In the genomic region with DNA sequence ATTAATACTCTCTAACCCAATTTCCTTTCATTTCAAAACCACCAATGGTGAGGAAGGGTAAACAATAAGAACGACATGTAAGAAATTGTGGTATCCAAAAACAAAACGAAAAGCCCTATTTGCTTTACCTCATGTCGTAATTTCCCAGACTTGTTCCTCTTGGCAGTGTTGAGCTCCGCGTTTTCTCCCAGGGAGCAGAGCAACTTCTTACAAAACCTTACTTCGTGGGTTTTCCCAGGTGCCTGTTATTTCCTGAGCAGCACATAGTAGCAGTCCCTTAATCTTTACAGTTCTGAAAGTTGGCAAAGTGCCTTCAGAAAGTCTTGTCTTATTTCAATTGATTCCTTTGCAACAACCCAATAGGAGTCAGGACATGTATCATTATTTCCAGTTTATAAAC, we compare ENCODE assay signal across 13 cellular contexts.
A peak's percentile ranks its signal among the peaks of the same experiment; 100 is the strongest.
DNase-seq lines count a peak whose midpoint lies in the region; ATAC-seq, FAIRE-seq and TF ChIP-seq lines count a peak whose summit lies in the region.
"Had no signal": no experiment of that assay in that cellular context is flagged by ENCODE, and none has a peak within 500 bp of the region (broad histone marks: within the 10 kb centered on the region; RNA-seq: fewer than 3 reads in every experiment).

No MANE protein-coding gene starts in this region.

- DNase-seq in astrocyte (ENCODE audit: low read depth) (peak; percentile 56), hepatocyte (ENCODE audit: low spot score) (no peak), suprapubic skin (ENCODE audit: low spot score in 2 of 2) (no peak), DMS114 treated with DMSO at 0.1 percent for 48 hours (lab: John Stamatoyannopoulos, UW; ENCODE audit: unreplicated experiment) (no peak), germinal center (ENCODE audit: low spot score) (no peak)
- DNase-seq: activated CD4-positive, alpha-beta T cell treated with anti-CD3 and anti-CD28 coated beads, Interleukin-2, amount 50 U/mL, for 48 hours; DMS 273 treated with DMSO at 0.1 percent for 48 hours; kidney; ovary; SW 1271; testis had no signal

- ATAC-seq in HG02798 (IDR thresholded peaks at IDR 0.05; ENCODE audit: poor library complexity, unreplicated experiment): peak; percentile 8
- no peak for ATAC-seq in HG02885 (IDR thresholded peaks at IDR 0.05; ENCODE audit: poor library complexity, unreplicated experiment)

- peak overlapping the region; percentile 37 for H3K27ac Mint-ChIP-seq in astrocyte (ENCODE audit: unreplicated experiment)

- H3K27ac ChIP-seq in astrocyte (ENCODE audit: low read depth, low read length) (no peak overlapping the region), hepatocyte (peak overlapping the region; percentile 46), suprapubic skin (peak overlapping the region; percentile 22)
- H3K27ac ChIP-seq: ovary, testis had no signal

- no peak for TF ChIP-seq EP300 in suprapubic skin (IDR thresholded peaks at IDR 0.05)

- H3K36me3 ChIP-seq in astrocyte (ENCODE audit: insufficient read depth, low read length) (no peaks in the 10 kb centered on the region), hepatocyte (replicated peaks; ENCODE audit: insufficient read depth, low read depth) (no peaks in the 10 kb centered on the region), suprapubic skin (no peaks in the 10 kb centered on the region)
- H3K36me3 ChIP-seq: ovary had no signal

- H2AFZ ChIP-seq in astrocyte (ENCODE audit: low read depth, low read length): no peak overlapping the region
- no peak overlapping the region for H2AFZ ChIP-seq in hepatocyte

- H3K79me2 ChIP-seq in astrocyte (ENCODE audit: insufficient read depth, low read length) (no peaks in the 10 kb centered on the region), hepatocyte (no peaks in the 10 kb centered on the region)

- no peaks in the 10 kb centered on the region for H3K27me3 Mint-ChIP-seq in astrocyte (ENCODE audit: low read depth, unreplicated experiment)

- H3K27me3 ChIP-seq in astrocyte (ENCODE audit: insufficient read depth, low read length) (no peaks in the 10 kb centered on the region), hepatocyte (no peaks in the 10 kb centered on the region), suprapubic skin (no peaks in the 10 kb centered on the region)
- H3K27me3 ChIP-seq: ovary, testis had no signal

- no peaks in the 10 kb centered on the region for H4K20me1 ChIP-seq in astrocyte (ENCODE audit: insufficient read depth, low read length)
- no peaks in the 10 kb centered on the region for H4K20me1 ChIP-seq in hepatocyte (ENCODE audit: insufficient read depth, poor library complexity, severe bottlenecking)

- H3K9me2 ChIP-seq in hepatocyte (replicated peaks; ENCODE audit: insufficient read depth): no peaks in the 10 kb centered on the region

- TF ChIP-seq POLR2A in suprapubic skin (IDR thresholded peaks at IDR 0.05): no peak

- no peak overlapping the region for H3K9ac ChIP-seq in astrocyte (ENCODE audit: low read length)

- H3K9me3 Mint-ChIP-seq in astrocyte (ENCODE audit: unreplicated experiment): no peaks in the 10 kb centered on the region

- H3K4me1 Mint-ChIP-seq in astrocyte (ENCODE audit: low read depth, unreplicated experiment): peaks cover 31% of the 10 kb centered on the region

- no peak for TF ChIP-seq CTCF in astrocyte (IDR thresholded peaks at IDR 0.05; ENCODE audit: insufficient read depth, low read depth, low read length)
- no peak for TF ChIP-seq CTCF in hepatocyte (IDR thresholded peaks at IDR 0.05; ENCODE audit: poor library complexity)
- TF ChIP-seq CTCF in suprapubic skin (IDR thresholded peaks at IDR 0.05): no peak

- H3K4me1 ChIP-seq in astrocyte (ENCODE audit: insufficient read depth, low read length) (peaks cover 18% of the 10 kb centered on the region), hepatocyte (ENCODE audit: insufficient read depth) (peaks cover 19% of the 10 kb centered on the region), suprapubic skin (peaks cover 34% of the 10 kb centered on the region)

- FAIRE-seq in astrocyte (lab: Jason Lieb, UNC): no peak
- FAIRE-seq: kidney had no signal

- H3K4me3 ChIP-seq in astrocyte (ENCODE audit: insufficient read depth, low read depth, low read length) (no peak overlapping the region), hepatocyte (no peak overlapping the region), suprapubic skin (peak overlapping the region; percentile 27)
- H3K4me3 ChIP-seq: ovary, testis had no signal

- H3K4me2 ChIP-seq in astrocyte (ENCODE audit: low read length) (no peak overlapping the region), hepatocyte (no peak overlapping the region)

- H3K9me3 ChIP-seq in astrocyte (ENCODE audit: insufficient read depth, low read depth, low read length) (no peaks in the 10 kb centered on the region), hepatocyte (ENCODE audit: low read depth) (no peaks in the 10 kb centered on the region), suprapubic skin (no peaks in the 10 kb centered on the region)
- H3K9me3 ChIP-seq: ovary, testis had no signal

- 55% methylated on average over 6 of the region's 6 CpGs for WGBS in hepatocyte (ENCODE audit: low lambda C conversion rate, missing lambda C conversion rate)
- WGBS in suprapubic skin: 42% methylated on average over 6 of the region's 6 CpGs

- no peak overlapping the region for H3K4me3 Mint-ChIP-seq in astrocyte (ENCODE audit: unreplicated experiment)

- no peaks in the 10 kb centered on the region for H3K36me3 Mint-ChIP-seq in astrocyte (ENCODE audit: low read depth, unreplicated experiment)
